In genomic region chr21:41483973-41484372, GRCh38 we compare ENCODE assay signal across 33 cellular contexts. TPM values are rescaled to one million over a fixed set of nuclear protein-coding genes. Genes with fewer than 3 reads are reported as not detected.
"Had no signal": no experiment of that assay in that cellular context is flagged by ENCODE, and none has a peak within 500 bp of the region (broad histone marks: within the 10 kb centered on the region; RNA-seq: fewer than 3 reads in every experiment).

No MANE protein-coding gene starts in this region.

- H3K27me3 Mint-ChIP-seq: activated naive CD4-positive, alpha-beta T cell treated with anti-CD3 and anti-CD28 coated beads, Interleukin-2, amount 50 U/mL, for 24 hours had no signal

- H3K27ac ChIP-seq: adrenal gland, breast epithelium, cardiac muscle cell, colonic mucosa, esophagus muscularis mucosa, gastroesophageal sphincter, heart right ventricle had no signal

- H3K36me3 ChIP-seq: adrenal gland, breast epithelium, cardiac muscle cell, esophagus muscularis mucosa, gastroesophageal sphincter, heart right ventricle had no signal

- H3K9me3 Mint-ChIP-seq: activated CD4-positive, alpha-beta memory T cell treated with anti-CD3 and anti-CD28 coated beads, Interleukin-2, amount 10 ng/mL, durations not matched to agents 7 days and 5 days; activated CD4-positive, alpha-beta T cell treated with anti-CD3 and anti-CD28 coated beads, Interleukin-2, amount 10 ng/mL, durations not matched to agents 7 days and 5 days; activated naive CD4-positive, alpha-beta T cell treated with anti-CD3 and anti-CD28 coated beads for 36 hours; activated naive CD4-positive, alpha-beta T cell treated with anti-CD3 and anti-CD28 coated beads, Interleukin-2, amount 50 U/mL, for 24 hours; activated naive CD8-positive, alpha-beta T cell treated with anti-CD3 and anti-CD28 coated beads for 36 hours; activated naive CD8-positive, alpha-beta T cell treated with anti-CD3 and anti-CD28 coated beads, Interleukin-2, amount 50 U/mL, for 24 hours; activated T-cell treated with anti-CD3 and anti-CD28 coated beads, Interleukin-2, amount 50 U/mL, for 24 hours; activated T-helper 2 cell treated with anti-CD3 and anti-CD28 coated beads, Interferon-gamma antibody, Interleukin-2, Interleukin-4, amounts not matched to agents 10 μg/mL and 5 μg/mL and 100 μg/mL, durations not matched to agents 14 hours and 24 hours and 36 hours; brain; dendritic cell treated with granulocyte-macrophage colony-stimulating factor and Interleukin-4, amounts not matched to agents 40 ng/mL and 50 ng/mL, for 4 days; effector memory CD8-positive, alpha-beta T cell; T-helper 2 cell treated with Interferon-gamma antibody and Interleukin-4, amounts not matched to agents 5 μg/mL and 100 μg/mL, for 36 hours had no signal

- H3K9me3 ChIP-seq: adrenal gland, breast epithelium, colonic mucosa, esophagus muscularis mucosa, gastroesophageal sphincter, heart right ventricle had no signal

- ATAC-seq: activated naive CD8-positive, alpha-beta T cell treated with anti-CD3 and anti-CD28 coated beads, Interleukin-2, amount 50 U/mL, for 24 hours; effector memory CD8-positive, alpha-beta T cell; gastroesophageal sphincter; heart right ventricle; T-helper 17 cell had no signal

- H3K36me3 Mint-ChIP-seq: activated naive CD4-positive, alpha-beta T cell treated with anti-CD3 and anti-CD28 coated beads, Interleukin-2, amount 50 U/mL, for 24 hours; activated naive CD8-positive, alpha-beta T cell treated with anti-CD3 and anti-CD28 coated beads for 36 hours; brain had no signal

- H3K27ac Mint-ChIP-seq: activated CD4-positive, alpha-beta memory T cell treated with anti-CD3 and anti-CD28 coated beads, Interleukin-2, amount 10 ng/mL, durations not matched to agents 7 days and 5 days; activated CD4-positive, alpha-beta T cell treated with anti-CD3 and anti-CD28 coated beads, Interleukin-2, amount 10 ng/mL, durations not matched to agents 7 days and 5 days; activated naive CD4-positive, alpha-beta T cell treated with anti-CD3 and anti-CD28 coated beads for 36 hours; activated naive CD4-positive, alpha-beta T cell treated with anti-CD3 and anti-CD28 coated beads, Interleukin-2, amount 50 U/mL, for 24 hours; activated naive CD8-positive, alpha-beta T cell treated with anti-CD3 and anti-CD28 coated beads for 36 hours; activated naive CD8-positive, alpha-beta T cell treated with anti-CD3 and anti-CD28 coated beads, Interleukin-2, amount 50 U/mL, for 24 hours; activated T-cell treated with anti-CD3 and anti-CD28 coated beads, Interleukin-2, amount 50 U/mL, for 24 hours; activated T-helper 2 cell treated with anti-CD3 and anti-CD28 coated beads, Interferon-gamma antibody, Interleukin-2, Interleukin-4, amounts not matched to agents 10 μg/mL and 5 μg/mL and 100 μg/mL, durations not matched to agents 14 hours and 24 hours and 36 hours; brain; dendritic cell treated with granulocyte-macrophage colony-stimulating factor and Interleukin-4, amounts not matched to agents 40 ng/mL and 50 ng/mL, for 4 days; effector memory CD8-positive, alpha-beta T cell; T-helper 17 cell; T-helper 2 cell treated with Interferon-gamma antibody and Interleukin-4, amounts not matched to agents 5 μg/mL and 100 μg/mL, for 36 hours had no signal

- DNase-seq: activated CD4-positive, alpha-beta memory T cell treated with anti-CD3 and anti-CD28 coated beads, Interleukin-2, amount 10 ng/mL, durations not matched to agents 7 days and 5 days; activated CD4-positive, alpha-beta T cell treated with anti-CD3 and anti-CD28 coated beads, Interleukin-2, amount 10 ng/mL, durations not matched to agents 7 days and 5 days; activated CD4-positive, alpha-beta T cell treated with anti-CD3 and anti-CD28 coated beads, Interleukin-2, amount 50 U/mL, for 4 hours; activated CD8-positive, alpha-beta memory T cell treated with anti-CD3 and anti-CD28 coated beads, Interleukin-2, amount 50 U/mL, for 48 hours; activated effector memory CD4-positive, alpha-beta T cell treated with anti-CD3 and anti-CD28 coated beads, Interleukin-2, amount 50 U/mL, for 16 hours; activated naive CD4-positive, alpha-beta T cell treated with anti-CD3 and anti-CD28 coated beads for 36 hours; activated naive CD8-positive, alpha-beta T cell treated with anti-CD3 and anti-CD28 coated beads for 36 hours; activated naive CD8-positive, alpha-beta T cell treated with anti-CD3 and anti-CD28 coated beads, Interleukin-2, amount 50 U/mL, for 24 hours; activated T-cell treated with anti-CD3 and anti-CD28 coated beads for 4 hours; activated T-cell treated with anti-CD3 and anti-CD28 coated beads, Interleukin-2, amount 50 U/mL, for 24 hours; adrenal gland; amygdala; central memory CD4-positive, alpha-beta T cell; cerebellar nuclear complex; colonic mucosa; effector CD4-positive, alpha-beta T cell; effector memory CD8-positive, alpha-beta T cell; erythroblast; foreskin melanocyte; heart right ventricle; T-helper 17 cell; T1000 had no signal

- H3K4me3 ChIP-seq: adrenal gland, breast epithelium, cardiac muscle cell, colonic mucosa, esophagus muscularis mucosa, gastroesophageal sphincter, heart right ventricle had no signal

- H3K4me3 Mint-ChIP-seq: activated CD4-positive, alpha-beta memory T cell treated with anti-CD3 and anti-CD28 coated beads, Interleukin-2, amount 10 ng/mL, durations not matched to agents 7 days and 5 days; activated CD4-positive, alpha-beta T cell treated with anti-CD3 and anti-CD28 coated beads, Interleukin-2, amount 10 ng/mL, durations not matched to agents 7 days and 5 days; activated naive CD4-positive, alpha-beta T cell treated with anti-CD3 and anti-CD28 coated beads for 36 hours; activated naive CD4-positive, alpha-beta T cell treated with anti-CD3 and anti-CD28 coated beads, Interleukin-2, amount 50 U/mL, for 24 hours; activated naive CD8-positive, alpha-beta T cell treated with anti-CD3 and anti-CD28 coated beads for 36 hours; activated naive CD8-positive, alpha-beta T cell treated with anti-CD3 and anti-CD28 coated beads, Interleukin-2, amount 50 U/mL, for 24 hours; activated T-cell treated with anti-CD3 and anti-CD28 coated beads, Interleukin-2, amount 50 U/mL, for 24 hours; brain; dendritic cell treated with granulocyte-macrophage colony-stimulating factor and Interleukin-4, amounts not matched to agents 40 ng/mL and 50 ng/mL, for 4 days; effector memory CD8-positive, alpha-beta T cell; T-helper 17 cell; T-helper 2 cell treated with Interferon-gamma antibody and Interleukin-4, amounts not matched to agents 5 μg/mL and 100 μg/mL, for 36 hours had no signal

- H3K4me1 Mint-ChIP-seq: activated CD4-positive, alpha-beta T cell treated with anti-CD3 and anti-CD28 coated beads, Interleukin-2, amount 10 ng/mL, durations not matched to agents 7 days and 5 days; activated naive CD4-positive, alpha-beta T cell treated with anti-CD3 and anti-CD28 coated beads, Interleukin-2, amount 50 U/mL, for 24 hours; activated naive CD8-positive, alpha-beta T cell treated with anti-CD3 and anti-CD28 coated beads for 36 hours; activated naive CD8-positive, alpha-beta T cell treated with anti-CD3 and anti-CD28 coated beads, Interleukin-2, amount 50 U/mL, for 24 hours had no signal

- H3K4me1 ChIP-seq: adrenal gland, colonic mucosa, gastroesophageal sphincter had no signal

- H3K27me3 ChIP-seq: adrenal gland, breast epithelium, cardiac muscle cell, colonic mucosa had no signal

RNA-seq across cellular contexts. Expression of gene TMPRSS2, which starts 24.0 kb away (rescaled TPM):
- total RNA-seq: activated CD4-positive, alpha-beta memory T cell treated with anti-CD3 and anti-CD28 coated beads, Interleukin-2, amount 10 ng/mL, durations not matched to agents 7 days and 5 days; activated CD4-positive, alpha-beta T cell treated with anti-CD3 and anti-CD28 coated beads, Interleukin-2, amount 10 ng/mL, durations not matched to agents 7 days and 5 days; activated naive CD4-positive, alpha-beta T cell treated with anti-CD3 and anti-CD28 coated beads for 36 hours; activated naive CD8-positive, alpha-beta T cell treated with anti-CD3 and anti-CD28 coated beads for 36 hours; activated T-helper 2 cell treated with anti-CD3 and anti-CD28 coated beads, Interferon-gamma antibody, Interleukin-2, Interleukin-4, amounts not matched to agents 10 μg/mL and 5 μg/mL and 100 μg/mL, durations not matched to agents 14 hours and 24 hours and 36 hours; aorta; cardiac muscle cell; glomerular endothelial cell; heart right ventricle; T-helper 17 cell had no signal
- polyA plus RNA-seq: cardiac muscle cell had no signal

RNA-seq across cellular contexts. Expression of gene MX1, which starts 57.9 kb away (rescaled TPM):
- total RNA-seq: cardiac muscle cell had no signal
- polyA plus RNA-seq: cardiac muscle cell had no signal
